ENCODE assay signal across 8 cellular contexts in the genomic region with DNA sequence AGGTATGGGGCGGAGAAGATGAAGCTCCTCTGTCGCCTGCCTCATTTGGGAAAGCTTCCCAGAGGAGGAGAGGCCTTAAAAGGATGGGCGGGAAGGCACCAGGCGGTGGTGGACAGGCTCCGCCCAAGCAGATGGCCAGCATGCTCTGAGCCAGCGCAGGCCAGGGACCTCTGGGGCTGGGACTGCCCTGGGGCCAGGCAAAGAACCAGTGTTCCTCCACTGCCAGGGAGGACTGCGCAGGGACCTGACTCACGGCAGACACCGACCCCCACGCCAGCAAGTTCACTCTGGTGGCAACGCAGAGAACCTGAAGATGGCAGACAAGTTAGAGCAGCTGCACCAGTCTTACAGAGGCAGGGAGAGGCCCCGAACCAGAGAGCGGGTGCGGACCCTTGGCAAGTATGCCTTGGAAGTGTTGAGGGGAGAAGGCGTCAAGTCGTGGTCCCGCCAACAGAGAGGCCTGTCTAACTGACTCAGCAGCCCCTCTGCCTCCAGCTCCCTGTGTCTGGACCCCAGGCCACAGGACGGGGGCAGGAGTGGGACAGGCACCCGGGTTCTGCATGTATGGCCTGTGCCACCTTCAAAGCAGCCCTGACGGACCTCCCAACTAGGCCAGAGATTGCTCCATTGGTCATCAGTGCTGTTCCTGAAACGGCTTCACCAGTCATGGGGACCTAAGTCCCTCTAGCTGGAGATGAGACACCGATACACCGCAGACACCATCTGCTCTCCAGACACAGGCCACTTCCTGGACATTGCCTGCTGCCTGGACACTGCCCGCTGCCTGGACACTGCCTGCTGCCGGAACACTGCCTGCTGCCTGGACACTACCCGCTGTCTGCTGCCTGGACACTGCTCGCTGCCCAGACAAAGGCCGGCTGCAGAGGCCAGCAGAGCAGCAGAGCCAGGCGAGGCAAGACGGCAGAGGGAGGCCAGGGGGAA.
DNase-seq lines count a peak whose midpoint lies in the region; ATAC-seq and TF ChIP-seq lines count a peak whose summit lies in the region.

No MANE protein-coding gene starts in this region.

- H3K36me3 ChIP-seq in CD4-positive, CD25-positive, alpha-beta regulatory T cell (ENCODE audit: control insufficient read depth, insufficient read depth, low read length): peaks cover 3% of the 10 kb centered on the region
- H3K36me3 ChIP-seq in PC-9 (ENCODE audit: low read depth): no peaks in the 10 kb centered on the region
- no peaks in the 10 kb centered on the region for H3K36me3 ChIP-seq in fibroblast of lung (ENCODE audit: control insufficient read depth, insufficient read depth, low read length)
- no peaks in the 10 kb centered on the region for H3K36me3 ChIP-seq in osteoblast (ENCODE audit: insufficient read depth, low read length)

- H3K9ac ChIP-seq in fibroblast of lung (ENCODE audit: insufficient read depth, low read length): peak overlapping the region; percentile 69

- H3K4me3 Mint-ChIP-seq in CD4-positive, CD25-positive, alpha-beta regulatory T cell: peak overlapping the region in 2 of 4 donors; percentile 82 to 84

- no peaks in the 10 kb centered on the region for H3K27me3 Mint-ChIP-seq in CD4-positive, CD25-positive, alpha-beta regulatory T cell

- TF ChIP-seq CTCF in PC-9 (conservative IDR thresholded peaks at IDR 0.05): no peak
- no peak for TF ChIP-seq CTCF in fibroblast of lung (conservative IDR thresholded peaks at IDR 0.05 in 1 of 2, IDR thresholded peaks at IDR 0.05 in 1 of 2; ENCODE audit: low read depth in 1 of 2, low read length in 2 of 2)
- TF ChIP-seq CTCF in osteoblast (IDR thresholded peaks at IDR 0.05; ENCODE audit: extremely low read depth, low read depth, low read length): no peak

- no peaks in the 10 kb centered on the region for H3K9me3 ChIP-seq in CD4-positive, CD25-positive, alpha-beta regulatory T cell (ENCODE audit: control insufficient read depth in 2 of 2, low read length in 2 of 2)
- H3K9me3 ChIP-seq in PC-9 (ENCODE audit: insufficient read depth, low read depth): no peaks in the 10 kb centered on the region
- no peaks in the 10 kb centered on the region for H3K9me3 ChIP-seq in fibroblast of lung (ENCODE audit: control insufficient read depth, insufficient read depth, low read depth, low read length)
- H3K9me3 ChIP-seq in osteoblast (ENCODE audit: low read depth, low read length): no peaks in the 10 kb centered on the region

- intact Hi-C loops in PC-9 (cut with micrococcal nuclease; ENCODE audit: unreplicated experiment): loop anchor here (2.0 to 5.0 kb wide), 2 partner anchors 125 to 989 kb away; a partner anchor contains a TSS

- peaks cover 27% of the 10 kb centered on the region for H3K4me1 ChIP-seq in CD4-positive, CD25-positive, alpha-beta regulatory T cell (ENCODE audit: control insufficient read depth, insufficient read depth, low read length, poor library complexity, severe bottlenecking)
- peaks cover 54% of the 10 kb centered on the region for H3K4me1 ChIP-seq in PC-9 (replicated peaks; ENCODE audit: insufficient read depth)
- H3K4me1 ChIP-seq in fibroblast of lung (ENCODE audit: control insufficient read depth, extremely low read depth, insufficient read depth, low read length): peaks cover 33% of the 10 kb centered on the region
- peaks cover 45% of the 10 kb centered on the region for H3K4me1 ChIP-seq in osteoblast (ENCODE audit: insufficient read depth, low read length)

- no peaks in the 10 kb centered on the region for H3K9me3 Mint-ChIP-seq in CD4-positive, CD25-positive, alpha-beta regulatory T cell

- H3K79me2 ChIP-seq in PC-9 (ENCODE audit: low read depth) (peaks cover 55% of the 10 kb centered on the region), fibroblast of lung (ENCODE audit: control insufficient read depth, insufficient read depth, low read length) (peaks cover 4% of the 10 kb centered on the region), osteoblast (ENCODE audit: insufficient read depth, low read length) (peaks cover 36% of the 10 kb centered on the region)

- H3K9me2 ChIP-seq in PC-9 (ENCODE audit: insufficient read depth): no peaks in the 10 kb centered on the region

- H3K27me3 ChIP-seq in CD4-positive, CD25-positive, alpha-beta regulatory T cell (ENCODE audit: control insufficient read depth, insufficient read depth, low read length): no peaks in the 10 kb centered on the region
- no peaks in the 10 kb centered on the region for H3K27me3 ChIP-seq in PC-9 (ENCODE audit: insufficient read depth, low read depth)
- no peaks in the 10 kb centered on the region for H3K27me3 ChIP-seq in fibroblast of lung (ENCODE audit: control insufficient read depth, insufficient read depth, low read length)
- no peaks in the 10 kb centered on the region for H3K27me3 ChIP-seq in osteoblast (ENCODE audit: insufficient read depth, low read length)

- no TSS peak for BruUV-seq in PC-9 (replicated peaks; lab: Mats Ljungman, UMichigan)

- POLR2A ChIA-PET in PC-9 (lab: Charles Lee; ENCODE audit: unreplicated experiment): interaction anchor here (0.6 to 0.7 kb wide), 3 partner anchors 39 to 278 kb away, joined by 3 to 4 read pairs (median 4); no protein-coding TSS in a partner anchor

- H3K36me3 Mint-ChIP-seq in CD4-positive, CD25-positive, alpha-beta regulatory T cell: peaks cover 8% of the 10 kb centered on the region

- H2AFZ ChIP-seq in PC-9 (no peak overlapping the region), fibroblast of lung (ENCODE audit: low read length) (no peak overlapping the region), osteoblast (ENCODE audit: low read length) (peak overlapping the region; percentile 74)

- peaks cover 17 to 65% (median 42%) of the 10 kb centered on the region in 4 donors for H3K4me1 Mint-ChIP-seq in CD4-positive, CD25-positive, alpha-beta regulatory T cell

- H4K20me1 ChIP-seq in PC-9 (ENCODE audit: insufficient read depth) (no peaks in the 10 kb centered on the region), fibroblast of lung (ENCODE audit: control insufficient read depth, extremely low read depth, insufficient read depth, low read length) (no peaks in the 10 kb centered on the region), osteoblast (ENCODE audit: insufficient read depth, low read length) (no peaks in the 10 kb centered on the region)

- CTCF ChIA-PET in PC-9 (lab: Charles Lee): no interaction called here

- no peak for DNase-seq in CD4-positive, CD25-positive, alpha-beta regulatory T cell
- DNase-seq in PC-9 (peak in 1 of 2 experiments; percentile 46), fibroblast of lung (ENCODE audit: low read depth in 2 of 2) (peak; percentile 52 to 79), osteoblast (ENCODE audit: insufficient read length, low spot score, missing footprints) (no peak)

- peak overlapping the region; percentile 95 for H3K4me2 ChIP-seq in PC-9
- H3K4me2 ChIP-seq in fibroblast of lung (ENCODE audit: extremely low read depth, insufficient read depth, low read length): peak overlapping the region; percentile 87
- H3K4me2 ChIP-seq in osteoblast (ENCODE audit: insufficient read depth, low read length): peak overlapping the region; percentile 79

- ATAC-seq in CD4-positive, CD25-positive, alpha-beta regulatory T cell (ENCODE audit: low read depth in 2 of 2): no peak
- ATAC-seq in HG02840 (IDR thresholded peaks at IDR 0.05; ENCODE audit: low FRiP score, unreplicated experiment) (no peak), HG03354 (IDR thresholded peaks at IDR 0.05; ENCODE audit: poor library complexity, severe bottlenecking, unreplicated experiment) (no peak), GM19452 (IDR thresholded peaks at IDR 0.05; ENCODE audit: unreplicated experiment) (no peak), GM21723 (IDR thresholded peaks at IDR 0.05; ENCODE audit: unreplicated experiment) (no peak)

- H3K27ac ChIP-seq in CD4-positive, CD25-positive, alpha-beta regulatory T cell (ENCODE audit: insufficient read depth, low read length, poor library complexity, severe bottlenecking): peak overlapping the region; percentile 88
- H3K27ac ChIP-seq in PC-9 (peak overlapping the region; percentile 82), fibroblast of lung (ENCODE audit: insufficient read depth, low read length) (peak overlapping the region; percentile 99), osteoblast (ENCODE audit: low read depth, low read length) (peak overlapping the region; percentile 99)

- peak overlapping the region; percentile 97 to 98 (median 98) for H3K27ac Mint-ChIP-seq in CD4-positive, CD25-positive, alpha-beta regulatory T cell

- peaks cover 37% of the 10 kb centered on the region for H3F3A ChIP-seq in PC-9 (ENCODE audit: insufficient read depth, low read depth)

- peak overlapping the region; percentile 69 for H3K4me3 ChIP-seq in CD4-positive, CD25-positive, alpha-beta regulatory T cell (ENCODE audit: low read depth, low read length)
- H3K4me3 ChIP-seq in PC-9 (no peak overlapping the region), fibroblast of lung (replicated peaks in 1 of 4; ENCODE audit: control extremely low read depth in 1 of 4, insufficient read depth in 1 of 4, low read depth in 3 of 4, low read length in 4 of 4) (peak overlapping the region in 1 of 4 experiments; percentile 33), osteoblast (ENCODE audit: insufficient read depth, low read length) (peak overlapping the region; percentile 58)

Comparison
In these comparisons a context has a peak if more than half of its experiments do, and no peak if none do; other contexts are left out.
1. DNase-seq: peak in fibroblast of lung (2 of 2); none in CD4-positive, CD25-positive, alpha-beta regulatory T cell (0 of 3) and osteoblast (single experiment).
2. Peak in every context shown above with its lines, with median percentiles within 50 percentile points of each other: H3K27ac ChIP-seq and H3K4me2 ChIP-seq.